ENCODE assay signal across 16 cellular contexts in genomic region chr20:17881741-17882064, GRCh38.
"Had no signal": no experiment of that assay in that cellular context is flagged by ENCODE, and none has a peak within 500 bp of the region (broad histone marks: within the 10 kb centered on the region; RNA-seq: fewer than 3 reads in every experiment).

No MANE protein-coding gene starts in this region.

- H3K4me3 ChIP-seq: pancreas, skin epidermis, spleen, thyroid gland had no signal

- H3K36me3 Mint-ChIP-seq: immature natural killer cell; naive thymus-derived CD8-positive, alpha-beta T cell; type B pancreatic cell had no signal

- H3K9me3 ChIP-seq: pancreas, spleen, thyroid gland had no signal

- ATAC-seq: naive thymus-derived CD8-positive, alpha-beta T cell; pancreas; stimulated activated naive CD8-positive, alpha-beta T cell treated with anti-CD3 and anti-CD28 coated beads, Interleukin-15, amount 100 ng/mL, for 72 hours had no signal

- H3K27ac Mint-ChIP-seq: immature natural killer cell; naive thymus-derived CD8-positive, alpha-beta T cell; stimulated activated naive CD8-positive, alpha-beta T cell treated with anti-CD3 and anti-CD28 coated beads, Interleukin-15, amount 100 ng/mL, for 72 hours; type B pancreatic cell had no signal

- H3K4me1 ChIP-seq: pancreas, thyroid gland had no signal

- DNase-seq: cerebellar nuclear complex; cortex of kidney; immature natural killer cell; mesendoderm; midbrain; naive thymus-derived CD8-positive, alpha-beta T cell; nephron progenitor cell; pancreas; spleen; stimulated activated CD4-positive, alpha-beta T cell treated with anti-CD3 and anti-CD28 coated beads, Interleukin-4, amount 100 ng/mL, for 4 hours; stimulated activated naive CD4-positive, alpha-beta T cell; stimulated activated naive CD8-positive, alpha-beta T cell treated with anti-CD3 and anti-CD28 coated beads, Interleukin-15, amount 100 ng/mL, for 72 hours; thyroid gland had no signal

- FAIRE-seq: frontal cortex, pancreas had no signal

- H3K9me3 Mint-ChIP-seq: immature natural killer cell; naive thymus-derived CD8-positive, alpha-beta T cell; nephron progenitor cell; stimulated activated naive CD8-positive, alpha-beta T cell treated with anti-CD3 and anti-CD28 coated beads, Interleukin-15, amount 100 ng/mL, for 72 hours; type B pancreatic cell had no signal

- H3K27ac ChIP-seq: pancreas, spleen, thyroid gland had no signal

- H3K4me3 Mint-ChIP-seq: immature natural killer cell; naive thymus-derived CD8-positive, alpha-beta T cell; nephron progenitor cell; stimulated activated naive CD8-positive, alpha-beta T cell treated with anti-CD3 and anti-CD28 coated beads, Interleukin-15, amount 100 ng/mL, for 72 hours; type B pancreatic cell had no signal

- H3K36me3 ChIP-seq: pancreas, spleen, thyroid gland had no signal

- H3K27me3 ChIP-seq: pancreas, spleen, thyroid gland had no signal
